In genomic region chr1:22334860-22335550, GRCh38 we compare ENCODE assay signal across 17 cellular contexts.
DNase-seq lines count a peak whose midpoint lies in the region; ATAC-seq, FAIRE-seq and TF ChIP-seq lines count a peak whose summit lies in the region.
"Had no signal": no experiment of that assay in that cellular context is flagged by ENCODE, and none has a peak within 500 bp of the region (broad histone marks: within the 10 kb centered on the region; RNA-seq: fewer than 3 reads in every experiment).

No MANE protein-coding gene starts in this region.

- H3K27ac ChIP-seq in A549 (no peak overlapping the region), H1 (ENCODE audit: low read depth, low read length) (no peak overlapping the region), MM.1S (ENCODE audit: low read length) (no peak overlapping the region)
- H3K27ac ChIP-seq: BLaER1 treated with 17β-estradiol and CSF1 and Interleukin-3, amounts not matched to agents 10 nM and 100 nM had no signal

- H2BK120ac ChIP-seq in H1 (replicated peaks; ENCODE audit: low read depth, low read length), result no peak overlapping the region

- H3K4me3 Mint-ChIP-seq in nephron, result no peak overlapping the region
- H3K4me3 Mint-ChIP-seq: CD4-positive, CD25-positive, alpha-beta regulatory T cell had no signal

- no peaks in the 10 kb centered on the region for H3F3A ChIP-seq in MM.1S (ENCODE audit: insufficient read depth, low read length)

- H3K4ac ChIP-seq in H1 (replicated peaks; ENCODE audit: insufficient read length, low read depth, low read length), result peak overlapping the region; percentile 44

- H3K4me2 ChIP-seq in A549 (no peak overlapping the region), H1 (ENCODE audit: insufficient read depth in 1 of 2, low read depth in 2 of 2, low read length in 2 of 2) (no peak overlapping the region), MM.1S (ENCODE audit: low read depth, low read length) (no peak overlapping the region)
- H3K4me2 ChIP-seq: BLaER1 treated with 17β-estradiol and CSF1 and Interleukin-3, amounts not matched to agents 10 nM and 100 nM had no signal

- TF ChIP-seq POLR2A in A549 (IDR thresholded peaks at IDR 0.05; ENCODE audit: low read length), result no peak
- TF ChIP-seq POLR2A in GM12891 (IDR thresholded peaks at IDR 0.05; ENCODE audit: low read depth, low read length), result no peak
- no peak for TF ChIP-seq POLR2A in H1 (IDR thresholded peaks at IDR 0.05; ENCODE audit: control extremely low read depth in 1 of 2, low read depth in 2 of 2, low read length in 2 of 2)

- H3K4me1 Mint-ChIP-seq in nephron, result peaks cover 50% of the 10 kb centered on the region

- H3K14ac ChIP-seq in H1 (ENCODE audit: insufficient read length), result no peak overlapping the region

- TF ChIP-seq EP300 in A549 (IDR thresholded peaks at IDR 0.05) (no peak), H1 (IDR thresholded peaks at IDR 0.05; ENCODE audit: borderline replicate concordance in 1 of 2, low read depth in 2 of 2, low read length in 2 of 2) (no peak)

- WGBS in A549 (ENCODE audit: missing lambda C conversion rate), result 62% methylated on average over 5 of the region's 6 CpGs
- 93% methylated on average over 6 of the region's 6 CpGs; no CpG with 5 or more reads in 1 of the 2 experiments for WGBS in H1 (ENCODE audit: extremely low coverage in 1 of 2, insufficient coverage in 1 of 2, insufficient read length in 1 of 2, insufficient replicate concordance in 2 of 2, low coverage in 1 of 2, low lambda C conversion rate in 2 of 2, missing lambda C conversion rate in 1 of 2), 2 experiments

- H3K79me2 ChIP-seq in H1 (ENCODE audit: control insufficient read depth in 1 of 2, insufficient read depth in 2 of 2, low read length in 2 of 2) (no peaks in the 10 kb centered on the region), MM.1S (ENCODE audit: low read length) (no peaks in the 10 kb centered on the region)

- H3K27ac Mint-ChIP-seq in nephron, result peak overlapping the region in 2 of 3 experiments; percentile 43 to 92

- FAIRE-seq in A549 (lab: Jason Lieb, UNC) (no peak), GM12891 (lab: Jason Lieb, UNC) (no peak), H1 (lab: Jason Lieb, UNC) (no peak)
- FAIRE-seq: G401.6 had no signal

- H2AFZ ChIP-seq in H1 (ENCODE audit: low read length) (no peak overlapping the region), MM.1S (ENCODE audit: low read length) (no peak overlapping the region)

- no peak overlapping the region for H4K5ac ChIP-seq in H1 (ENCODE audit: insufficient read length, low read depth, low read length)

- no peaks in the 10 kb centered on the region for H3K9me2 ChIP-seq in MM.1S (replicated peaks; ENCODE audit: insufficient read depth, low read length)

- TF ChIP-seq RAD21 in A549 (conservative IDR thresholded peaks at IDR 0.05 in 1 of 2, IDR thresholded peaks at IDR 0.05 in 1 of 2), result no peak
- no peak for TF ChIP-seq RAD21 in H1 (IDR thresholded peaks at IDR 0.05 in 1 of 2, conservative IDR thresholded peaks at IDR 0.05 in 1 of 2; ENCODE audit: low read depth in 2 of 2, low read length in 2 of 2)

- no peak overlapping the region for H4K91ac ChIP-seq in H1 (replicated peaks; ENCODE audit: insufficient read length, low read length)

- H2BK5ac ChIP-seq in H1 (ENCODE audit: low read depth, low read length), result 0 out of 2 replicates have a peak overlapping the region, but pooled peaks have one; percentile 9

- DNase-seq in A549 (ENCODE audit: low read depth in 1 of 2, low spot score in 1 of 2), result no peak
- no peak for DNase-seq in GM12891 (ENCODE audit: insufficient read length, low spot score)
- no peak for DNase-seq in H1 (ENCODE audit: low read depth in 1 of 2, low spot score in 2 of 2)
- DNase-seq in MM.1S, result no peak
- DNase-seq in SK-N-DZ (ENCODE audit: low spot score), result no peak
- DNase-seq: 8988T, ACHN, Calu3, DMS 273 treated with DMSO at 0.1 percent for 48 hours, DMS79 treated with DMSO at 0.1 percent for 48 hours, EL had no signal

- peaks cover 22% of the 10 kb centered on the region; the same call in 1 of the 2 replicates for H3K23me2 ChIP-seq in H1 (ENCODE audit: low read depth, low read length)

- H3K56ac ChIP-seq in H1 (replicated peaks; ENCODE audit: insufficient read length, low read depth, low read length), result no peak overlapping the region

- H3K27me3 ChIP-seq in H1 (replicated peaks in 1 of 4; ENCODE audit: control insufficient read depth in 3 of 4, extremely low read depth in 1 of 4, insufficient read depth in 3 of 4, low read length in 3 of 4) (no peaks in the 10 kb centered on the region; a peak in 1 of 7 replicates), MM.1S (replicated peaks; ENCODE audit: insufficient read depth, low read length) (peaks cover 76% of the 10 kb centered on the region)
- H3K27me3 ChIP-seq: BLaER1 treated with 17β-estradiol and CSF1 and Interleukin-3, amounts not matched to agents 10 nM and 100 nM had no signal

- H3K79me1 ChIP-seq in H1 (ENCODE audit: low read depth, low read length), result no peaks in the 10 kb centered on the region

- no peaks in the 10 kb centered on the region for H3K9me3 ChIP-seq in A549
- H3K9me3 ChIP-seq in H1 (ENCODE audit: insufficient read depth in 2 of 2, low read depth in 1 of 2, low read length in 1 of 2), result no peaks in the 10 kb centered on the region
- H3K9me3 ChIP-seq in MM.1S (replicated peaks; ENCODE audit: insufficient read depth, low read length), result no peaks in the 10 kb centered on the region
- H3K9me3 ChIP-seq: BLaER1 treated with 17β-estradiol and CSF1 and Interleukin-3, amounts not matched to agents 10 nM and 100 nM had no signal

- peaks cover 8% of the 10 kb centered on the region for H3K4me1 ChIP-seq in A549
- peaks cover 0 to 3% (median 0%) of the 10 kb centered on the region in 4 experiments; a peak in 1 of 7 replicates for H3K4me1 ChIP-seq in H1 (replicated peaks in 1 of 4; ENCODE audit: control insufficient read depth in 3 of 4, insufficient read depth in 4 of 4, low read length in 3 of 4)
- H3K4me1 ChIP-seq in MM.1S (ENCODE audit: low read length), result no peaks in the 10 kb centered on the region

- CTCF ChIA-PET in A549 (lab: Yijun Ruan, JAX), result no interaction called here
- CTCF ChIA-PET in H1 (lab: Charles Lee; ENCODE audit: partially characterized antibody), result interaction anchor here (1.1 to 1.2 kb wide), 2 partner anchors 10 to 18 kb away, joined by 4 read pairs; no protein-coding TSS in a partner anchor

- POLR2A ChIA-PET in A549 (lab: Yijun Ruan, JAX), result no interaction called here
- POLR2A ChIA-PET in H1 (lab: Charles Lee; ENCODE audit: partially characterized antibody), result no interaction called here

- no peak overlapping the region for H3K23ac ChIP-seq in H1 (ENCODE audit: insufficient read length)

- peaks cover 0 to 2% of the 10 kb centered on the region in 2 experiments for H4K20me1 ChIP-seq in H1 (replicated peaks in 1 of 2; ENCODE audit: control insufficient read depth in 1 of 2, insufficient read depth in 2 of 2, low read length in 2 of 2)
- H4K20me1 ChIP-seq in MM.1S (ENCODE audit: insufficient read depth, low read length), result no peaks in the 10 kb centered on the region
- H4K20me1 ChIP-seq: BLaER1 treated with 17β-estradiol and CSF1 and Interleukin-3, amounts not matched to agents 10 nM and 100 nM had no signal

- peak overlapping the region; percentile 41; the same call in 1 of the 2 replicates for H4K8ac ChIP-seq in H1 (ENCODE audit: extremely low read depth, insufficient read depth, low read length)

- TF ChIP-seq CTCF in A549 (IDR thresholded peaks at IDR 0.05) (no peak), H1 (IDR thresholded peaks at IDR 0.05; ENCODE audit: control extremely low read depth in 1 of 3, insufficient read depth in 1 of 3, low read depth in 1 of 3, low read length in 3 of 3) (no peak), nephron (IDR thresholded peaks at IDR 0.05; ENCODE audit: unreplicated experiment in 3 of 3) (no peak), MM.1S (IDR thresholded peaks at IDR 0.05; ENCODE audit: low read length) (no peak)

- H3K36me3 ChIP-seq in H1 (ENCODE audit: control insufficient read depth in 2 of 4, insufficient read depth in 4 of 4, low read length in 3 of 4), result no peaks in the 10 kb centered on the region
- H3K36me3 ChIP-seq in MM.1S (replicated peaks; ENCODE audit: insufficient read depth, low read length), result no peaks in the 10 kb centered on the region
- H3K36me3 ChIP-seq: BLaER1 treated with 17β-estradiol and CSF1 and Interleukin-3, amounts not matched to agents 10 nM and 100 nM had no signal

- H3K4me3 ChIP-seq in A549 (no peak overlapping the region), H1 (ENCODE audit: extremely low read depth in 1 of 4, insufficient read depth in 2 of 4, low read depth in 3 of 4, low read length in 4 of 4) (no peak overlapping the region), MM.1S (ENCODE audit: low read length) (no peak overlapping the region)
- H3K4me3 ChIP-seq: BLaER1 treated with 17β-estradiol and CSF1 and Interleukin-3, amounts not matched to agents 10 nM and 100 nM had no signal

- peaks cover 20% of the 10 kb centered on the region for H3K27me3 Mint-ChIP-seq in nephron (ENCODE audit: low read depth)

- H3K9me3 Mint-ChIP-seq in nephron, result no peaks in the 10 kb centered on the region

- no peaks in the 10 kb centered on the region for H3K36me3 Mint-ChIP-seq in nephron (ENCODE audit: low read depth)

- no peak overlapping the region for H2BK15ac ChIP-seq in H1 (ENCODE audit: low read length)

- no peak overlapping the region for H2AK5ac ChIP-seq in H1 (ENCODE audit: low read depth, low read length)

- H2BK12ac ChIP-seq in H1 (ENCODE audit: low read depth, low read length), result no peak overlapping the region

- no peak overlapping the region for H2BK20ac ChIP-seq in H1 (ENCODE audit: low read length)

- H3K9ac ChIP-seq in H1 (replicated peaks in 1 of 4; ENCODE audit: extremely low read depth in 1 of 4, low read depth in 3 of 4, low read length in 3 of 4) (no peak overlapping the region), MM.1S (ENCODE audit: low read length) (no peak overlapping the region)
- H3K9ac ChIP-seq: BLaER1 treated with 17β-estradiol and CSF1 and Interleukin-3, amounts not matched to agents 10 nM and 100 nM had no signal

- ATAC-seq in A549 (no peak), HG03039 (IDR thresholded peaks at IDR 0.05; ENCODE audit: unreplicated experiment) (no peak)
- ATAC-seq: HCT116 had no signal

- no peak overlapping the region for H3K18ac ChIP-seq in H1 (ENCODE audit: extremely low read depth, low read length)

TF ChIP-seq in A549, 52 proteins besides CTCF, POLR2A, EP300 and RAD21 (continues in another document):
- TF ChIP-seq CHD4 (IDR thresholded peaks at IDR 0.05; ENCODE audit: borderline replicate concordance) (no peak), ZFP36 (IDR thresholded peaks at IDR 0.05; ENCODE audit: borderline replicate concordance, partially characterized antibody) (peak; percentile 27)

TF ChIP-seq in GM12891, 5 proteins besides CTCF, POLR2A, EP300 and RAD21 (continues in another document):
- TF ChIP-seq SPI1 (IDR thresholded peaks at IDR 0.05; ENCODE audit: low read depth, low read length), result peak; percentile 41
- TF ChIP-seq POU2F2 (IDR thresholded peaks at IDR 0.05; ENCODE audit: low read depth, low read length), result no peak
- TF ChIP-seq POLR2AphosphoS5 (IDR thresholded peaks at IDR 0.05; ENCODE audit: low read depth, low read length), result no peak

TF ChIP-seq in H1, 55 proteins besides CTCF, POLR2A, EP300 and RAD21 (continues in another document):
- TF ChIP-seq MAFK (IDR thresholded peaks at IDR 0.05; ENCODE audit: low read depth, low read length) (no peak), GABPA (IDR thresholded peaks at IDR 0.05; ENCODE audit: borderline replicate concordance, insufficient read depth, low read length) (no peak), ASH2L (IDR thresholded peaks at IDR 0.05; ENCODE audit: low read length) (no peak), SRF (IDR thresholded peaks at IDR 0.05; ENCODE audit: low read depth, low read length) (no peak)
